Comparison of ENCODE assay signal across 28 cellular contexts in genomic region chr4:86717651-86718050, GRCh38.
A peak's percentile ranks its signal among the peaks of the same experiment; 100 is the strongest.
DNase-seq lines count a peak whose midpoint lies in the region; ATAC-seq, FAIRE-seq and TF ChIP-seq lines count a peak whose summit lies in the region.
"Had no signal": no experiment of that assay in that cellular context is flagged by ENCODE, and none has a peak within 500 bp of the region (broad histone marks: within the 10 kb centered on the region; RNA-seq: fewer than 3 reads in every experiment).

No MANE protein-coding gene starts in this region.

- no peak for TF ChIP-seq EP300 in A549 (IDR thresholded peaks at IDR 0.05)

- FAIRE-seq in A549 (lab: Jason Lieb, UNC) (no peak), islet of Langerhans (lab: Jason Lieb, UNC) (peak; percentile 96)
- FAIRE-seq: astrocyte, endothelial cell of umbilical vein, H1, TTC549, urothelium cell line had no signal

- no peak for TF ChIP-seq CTCF in A549 (IDR thresholded peaks at IDR 0.05)
- TF ChIP-seq CTCF in heart left ventricle (IDR thresholded peaks at IDR 0.05) = no peak

- H3K4me3 ChIP-seq in A549 (no peak overlapping the region), heart left ventricle (no peak overlapping the region)
- H3K4me3 ChIP-seq: dorsolateral prefrontal cortex, left ventricle myocardium inferior, MG63, right atrium auricular region had no signal

- POLR2A ChIA-PET in A549 (lab: Yijun Ruan, JAX) = no interaction called here

- CTCF ChIA-PET in A549 (lab: Yijun Ruan, JAX) = no interaction called here

- H3K36me3 ChIP-seq in heart left ventricle = peaks cover 0 to 11% (median 0%) of the 10 kb centered on the region in 9 donors
- H3K36me3 ChIP-seq: MG63 had no signal

- no peaks in the 10 kb centered on the region for H3K27me3 ChIP-seq in heart left ventricle
- H3K27me3 ChIP-seq: dorsolateral prefrontal cortex, MG63, right atrium auricular region had no signal

- H3K4me1 ChIP-seq in A549 (peaks cover 14% of the 10 kb centered on the region), heart left ventricle (no peaks in the 10 kb centered on the region)
- H3K4me1 ChIP-seq: left ventricle myocardium inferior, right atrium auricular region had no signal

- DNase-seq in A549 (ENCODE audit: low read depth in 1 of 2, low spot score in 1 of 2) (peak in 1 of 2 experiments; percentile 4), RKO (ENCODE audit: low spot score) (no peak), NCI-H1105 treated with DMSO at 0.1 percent for 48 hours (lab: John Stamatoyannopoulos, UW) (no peak), heart left ventricle (no peak)
- DNase-seq in stimulated activated CD4-positive, alpha-beta T cell treated with anti-CD3 and anti-CD28 coated beads, Interleukin-4, amount 100 ng/mL, for 24 hours = no peak
- DNase-seq: activated CD4-positive, alpha-beta memory T cell treated with anti-CD3 and anti-CD28 coated beads, Interleukin-2, amount 10 ng/mL, durations not matched to agents 7 days and 5 days; activated effector memory CD4-positive, alpha-beta T cell treated with Interleukin-2 at 50 U/mL for 16 hours; activated naive CD8-positive, alpha-beta T cell treated with anti-CD3 and anti-CD28 coated beads, Interleukin-2, amount 10 ng/mL, durations not matched to agents 7 days and 5 days; dorsolateral prefrontal cortex; KBM-7; left ventricle myocardium inferior; MG63; midbrain; naive thymus-derived CD8-positive, alpha-beta T cell; NCI-H526; RPMI8226; stimulated activated CD4-positive, alpha-beta T cell treated with anti-CD3 and anti-CD28 coated beads, Interleukin-4, amount 100 ng/mL, for 1 hour; stimulated activated naive B cell treated with anti-CD40 and anti-IgM and Interleukin-4, amounts not matched to agents 10 μg/mL and 1 μg/mL and 100 μg/mL, for 72 hours had no signal

- no peak overlapping the region for H3K27ac ChIP-seq in A549
- H3K27ac ChIP-seq in heart left ventricle = no peak overlapping the region
- H3K27ac ChIP-seq: left ventricle myocardium inferior, right atrium auricular region had no signal

- no peak for TF ChIP-seq RAD21 in A549 (conservative IDR thresholded peaks at IDR 0.05 in 1 of 2, IDR thresholded peaks at IDR 0.05 in 1 of 2)

- TF ChIP-seq POLR2A in A549 (IDR thresholded peaks at IDR 0.05; ENCODE audit: low read length) (no peak), heart left ventricle (IDR thresholded peaks at IDR 0.05) (no peak)

- ATAC-seq in A549 (no peak), GM19043 (IDR thresholded peaks at IDR 0.05; ENCODE audit: low read depth, unreplicated experiment) (peak; percentile 74), HG03159 (IDR thresholded peaks at IDR 0.05; ENCODE audit: unreplicated experiment) (peak; percentile 75), heart left ventricle (no peak)
- ATAC-seq: activated CD4-positive, CD25-positive, alpha-beta regulatory T cell treated with anti-CD3 and anti-CD28 coated beads, Interleukin-2, amount 50 U/mL, for 24 hours; naive thymus-derived CD8-positive, alpha-beta T cell; stimulated activated naive B cell treated with anti-CD40 and anti-IgM and Interleukin-4, amounts not matched to agents 10 μg/mL and 1 μg/mL and 100 μg/mL, for 72 hours had no signal

- peak overlapping the region; percentile 22 for H3K4me2 ChIP-seq in A549

- no peaks in the 10 kb centered on the region for H3K9me3 ChIP-seq in A549
- peaks cover 0 to 4% (median 0%) of the 10 kb centered on the region in 12 donors for H3K9me3 ChIP-seq in heart left ventricle
- H3K9me3 ChIP-seq: MG63 had no signal

- intact Hi-C loops in heart left ventricle (cut with DNase I) = no loop called here

TF ChIP-seq in A549, 52 proteins besides CTCF, POLR2A, EP300 and RAD21:
- TF ChIP-seq ESRRA (IDR thresholded peaks at IDR 0.05; ENCODE audit: borderline replicate concordance, low read length) = no peak

Comparison
In these comparisons a context has a peak if more than half of its experiments do, and no peak if none do; other contexts are left out.
1. ATAC-seq: peak in GM19043 (single experiment) and HG03159 (single experiment); none in A549 (0 of 2) and heart left ventricle (0 of 4).